9 cellular contexts compared by ENCODE assay signal in genomic region chr11:1917523-1918435, GRCh38. TPM values are rescaled to one million over a fixed set of nuclear protein-coding genes. Genes with fewer than 3 reads are reported as not detected.
A peak's percentile ranks its signal among the peaks of the same experiment; 100 is the strongest.
DNase-seq lines count a peak whose midpoint lies in the region; ATAC-seq and TF ChIP-seq lines count a peak whose summit lies in the region.
"Had no signal": no experiment of that assay in that cellular context is flagged by ENCODE, and none has a peak within 500 bp of the region (broad histone marks: within the 10 kb centered on the region; RNA-seq: fewer than 3 reads in every experiment).

No MANE protein-coding gene starts in this region.

- peak; percentile 88 for TF ChIP-seq CTCF in CD14-positive monocyte (IDR thresholded peaks at IDR 0.05)
- peak; percentile 58 for TF ChIP-seq CTCF in LNCAP (IDR thresholded peaks at IDR 0.05)
- TF ChIP-seq CTCF in esophagus squamous epithelium (IDR thresholded peaks at IDR 0.05), result peak; percentile 22 to 63 (median 42)

- H3K79me1 ChIP-seq in neuronal stem cell (ENCODE audit: low read depth, low read length), result no peaks in the 10 kb centered on the region

- peaks cover 0 to 5% (median 0%) of the 10 kb centered on the region in 7 donors for H3K9me3 Mint-ChIP-seq in CD14-positive monocyte
- H3K9me3 Mint-ChIP-seq in activated CD4-positive, alpha-beta T cell treated with anti-CD3 and anti-CD28 coated beads, Interleukin-2, amount 10 ng/mL, durations not matched to agents 7 days and 5 days, result peaks cover 12% of the 10 kb centered on the region

- peaks cover 5 to 8% (median 6%) of the 10 kb centered on the region in 3 donors for H3K27me3 Mint-ChIP-seq in CD14-positive monocyte (ENCODE audit: low read depth in 3 of 3)
- H3K27me3 Mint-ChIP-seq in activated CD4-positive, alpha-beta T cell treated with anti-CD3 and anti-CD28 coated beads, Interleukin-2, amount 10 ng/mL, durations not matched to agents 7 days and 5 days, result peaks cover 5% of the 10 kb centered on the region

- peak overlapping the region; percentile 56 for H3K4ac ChIP-seq in neuronal stem cell (ENCODE audit: low read length)

- H3K4me3 Mint-ChIP-seq in CD14-positive monocyte, result no peak overlapping the region
- H3K4me3 Mint-ChIP-seq in activated CD4-positive, alpha-beta T cell treated with anti-CD3 and anti-CD28 coated beads, Interleukin-2, amount 10 ng/mL, durations not matched to agents 7 days and 5 days, result no peak overlapping the region

- H3K27ac ChIP-seq in esophagus squamous epithelium (peak overlapping the region in 1 of 4 donors; percentile 1), neuronal stem cell (replicated peaks; ENCODE audit: low read length) (no peak overlapping the region)

- POLR2A ChIA-PET in activated CD4-positive, alpha-beta T cell treated with anti-CD3 and anti-CD28 coated beads, Interleukin-2, amount 10 ng/mL, durations not matched to agents 7 days and 5 days (lab: Charles Lee), result no interaction called here

- peak overlapping the region; percentile 19 for H3K23ac ChIP-seq in neuronal stem cell (ENCODE audit: low read depth, low read length, poor library complexity)

- DNase-seq in CD14-positive monocyte (ENCODE audit: low spot score) (peak; percentile 57), esophagus squamous epithelium (lab: John Stamatoyannopoulos, UW) (no peak), neuronal stem cell (ENCODE audit: low spot score) (no peak), GM19238 (ENCODE audit: insufficient read length, low spot score) (no peak), COR-L47 (lab: John Stamatoyannopoulos, UW) (no peak)
- no peak for DNase-seq in activated CD4-positive, alpha-beta T cell treated with anti-CD3 and anti-CD28 coated beads, Interleukin-2, amount 10 ng/mL, durations not matched to agents 7 days and 5 days

- no peak for TF ChIP-seq POLR2A in esophagus squamous epithelium (IDR thresholded peaks at IDR 0.05)

- peak overlapping the region; percentile 91 for H3K14ac ChIP-seq in neuronal stem cell (ENCODE audit: low read length)

- no peak overlapping the region for H4K91ac ChIP-seq in neuronal stem cell (ENCODE audit: low read depth, low read length, poor library complexity)

- 78% methylated on average over 17 of the region's 34 CpGs; no CpG with 5 or more reads in 1 of the 2 donors for WGBS in esophagus squamous epithelium, 2 donors
- WGBS in neuronal stem cell (ENCODE audit: extremely low coverage in 2 of 2, insufficient read length in 2 of 2, insufficient replicate concordance in 1 of 2), 2 donors, result no CpG with 5 or more reads among the region's 34 CpGs

- no peak for ATAC-seq in GM19351 (IDR thresholded peaks at IDR 0.05; ENCODE audit: unreplicated experiment)

- H3K36me3 ChIP-seq in esophagus squamous epithelium (no peaks in the 10 kb centered on the region), neuronal stem cell (replicated peaks in 1 of 2; ENCODE audit: control insufficient read depth in 2 of 2, insufficient read depth in 2 of 2, low read length in 2 of 2) (no peaks in the 10 kb centered on the region)

- H3K4me2 ChIP-seq in neuronal stem cell (ENCODE audit: insufficient read depth, low read length, poor library complexity, severe bottlenecking), result no peak overlapping the region

- H3K9me3 ChIP-seq in esophagus squamous epithelium, result no peaks in the 10 kb centered on the region
- H3K9me3 ChIP-seq in neuronal stem cell (replicated peaks in 1 of 2; ENCODE audit: control insufficient read depth in 2 of 2, insufficient read depth in 1 of 2, low read depth in 1 of 2, low read length in 2 of 2), result no peaks in the 10 kb centered on the region

- H3K27ac Mint-ChIP-seq in CD14-positive monocyte, result no peak overlapping the region
- H3K27ac Mint-ChIP-seq in activated CD4-positive, alpha-beta T cell treated with anti-CD3 and anti-CD28 coated beads, Interleukin-2, amount 10 ng/mL, durations not matched to agents 7 days and 5 days, result no peak overlapping the region

- no peak overlapping the region for H2AFZ ChIP-seq in neuronal stem cell (ENCODE audit: low read length)

- H3K4me1 ChIP-seq in esophagus squamous epithelium, result peaks cover 9 to 47% (median 18%) of the 10 kb centered on the region in 3 donors
- peaks cover 1 to 2% of the 10 kb centered on the region in 2 donors for H3K4me1 ChIP-seq in neuronal stem cell (ENCODE audit: control insufficient read depth in 2 of 2, insufficient read depth in 1 of 2, low read depth in 1 of 2, low read length in 2 of 2)

- peak overlapping the region; percentile 98 for H2AK5ac ChIP-seq in neuronal stem cell (ENCODE audit: low read depth, low read length)

- H3K36me3 Mint-ChIP-seq in CD14-positive monocyte, result peaks cover 2% of the 10 kb centered on the region in 2 donors
- H3K36me3 Mint-ChIP-seq in activated CD4-positive, alpha-beta T cell treated with anti-CD3 and anti-CD28 coated beads, Interleukin-2, amount 10 ng/mL, durations not matched to agents 7 days and 5 days (ENCODE audit: low read depth), result no peaks in the 10 kb centered on the region

- peak overlapping the region; percentile 97 for H2BK12ac ChIP-seq in neuronal stem cell (ENCODE audit: low read length)

- peak overlapping the region; percentile 65 for H4K8ac ChIP-seq in neuronal stem cell (ENCODE audit: low read depth, low read length)

- CTCF ChIA-PET in activated CD4-positive, alpha-beta T cell treated with anti-CD3 and anti-CD28 coated beads, Interleukin-2, amount 10 ng/mL, durations not matched to agents 7 days and 5 days (lab: Charles Lee), result interaction anchor here (1.0 to 1.3 kb wide), 5 partner anchors 29 to 85 kb away, joined by 3 to 5 read pairs (median 3); no protein-coding TSS in a partner anchor

- peaks cover 0 to 19% (median 0%) of the 10 kb centered on the region in 4 donors for H3K27me3 ChIP-seq in esophagus squamous epithelium
- H3K27me3 ChIP-seq in neuronal stem cell (ENCODE audit: control insufficient read depth in 3 of 3, insufficient read depth in 3 of 3, low read depth in 1 of 3, low read length in 3 of 3), result peaks cover 0 to 6% (median 0%) of the 10 kb centered on the region in 3 experiments

- no peak overlapping the region for H3K4me3 ChIP-seq in esophagus squamous epithelium
- no peak overlapping the region for H3K4me3 ChIP-seq in neuronal stem cell (ENCODE audit: low read length in 2 of 2)

- peak overlapping the region; percentile 74 for H2BK120ac ChIP-seq in neuronal stem cell (ENCODE audit: low read depth, low read length)

- peak overlapping the region; percentile 44 for H2BK5ac ChIP-seq in neuronal stem cell (ENCODE audit: low read length)

- H3K18ac ChIP-seq in neuronal stem cell (ENCODE audit: low read length), result peak overlapping the region; percentile 83

- H3K4me1 Mint-ChIP-seq in CD14-positive monocyte, result peaks cover 7% of the 10 kb centered on the region
- peaks cover 12% of the 10 kb centered on the region for H3K4me1 Mint-ChIP-seq in activated CD4-positive, alpha-beta T cell treated with anti-CD3 and anti-CD28 coated beads, Interleukin-2, amount 10 ng/mL, durations not matched to agents 7 days and 5 days

- H2BK15ac ChIP-seq in neuronal stem cell (ENCODE audit: low read length), result peak overlapping the region; percentile 88

- intact Hi-C loops in CD14-positive monocyte (cut with micrococcal nuclease) (loop anchor here (5.0 to 10.0 kb wide), 3 partner anchors 35 to 83 kb away; partner anchors contain the start of genes SYT8 (in 1 of the 2) and TNNI2 (in 1 of the 2)), esophagus squamous epithelium (cut with DNase I) (no loop called here)

- H3K9ac ChIP-seq in neuronal stem cell (ENCODE audit: low read depth, low read length, poor library complexity), result peak overlapping the region; percentile 40

RNA-seq across cellular contexts. Expression of gene TNNT3, which starts 1.7 kb away (rescaled TPM):
- not detected for polyA plus RNA-seq in CD14-positive monocyte
- 1 to 10 TPM in 2 of 4 donors, under 1 TPM in 1, not detected in 1; 0.76 to 3.1 (median 1.6) TPM for total RNA-seq in esophagus squamous epithelium
- 0.49 TPM for polyA plus RNA-seq in neuronal stem cell (2013, experiment 1 of 2)
- polyA plus RNA-seq in neuronal stem cell (2013, experiment 2 of 2), result 0.32 TPM
- total RNA-seq in activated CD4-positive, alpha-beta T cell treated with anti-CD3 and anti-CD28 coated beads, Interleukin-2, amount 10 ng/mL, durations not matched to agents 7 days and 5 days, result 1 to 10 TPM; 3.7 to 5.4 TPM
- total RNA-seq: SK-MEL-5 had no signal

RNA-seq across cellular contexts. Expression of gene PRR33, which starts 26.1 kb away (rescaled TPM):
- polyA plus RNA-seq in CD14-positive monocyte, result not detected
- total RNA-seq in esophagus squamous epithelium, result not detected
- not detected for polyA plus RNA-seq in neuronal stem cell (2013, experiment 1 of 2)
- not detected for polyA plus RNA-seq in neuronal stem cell (2013, experiment 2 of 2)
- under 1 TPM in 1 of 2 experiments, not detected in 1; 0.05 TPM for total RNA-seq in activated CD4-positive, alpha-beta T cell treated with anti-CD3 and anti-CD28 coated beads, Interleukin-2, amount 10 ng/mL, durations not matched to agents 7 days and 5 days
- total RNA-seq: SK-MEL-5 had no signal

RNA-seq across cellular contexts. Expression of gene MRPL23, which starts 29.4 kb away (rescaled TPM):
- polyA plus RNA-seq in CD14-positive monocyte, result 10 to 100 TPM; 19.3 to 51.1 TPM
- total RNA-seq in esophagus squamous epithelium, result 100 to 1,000 TPM; 128 to 231 (median 155) TPM
- 89.1 TPM for polyA plus RNA-seq in neuronal stem cell (2013, experiment 1 of 2)
- polyA plus RNA-seq in neuronal stem cell (2013, experiment 2 of 2), result 89.3 TPM
- total RNA-seq in activated CD4-positive, alpha-beta T cell treated with anti-CD3 and anti-CD28 coated beads, Interleukin-2, amount 10 ng/mL, durations not matched to agents 7 days and 5 days, result 100 to 1,000 TPM in 1 of 2 experiments, 10 to 100 TPM in 1; 77.5 to 106 TPM
